In genomic region chr21:28252923-28253322, GRCh38 we compare ENCODE assay signal across 15 cellular contexts.
DNase-seq lines count a peak whose midpoint lies in the region; TF ChIP-seq lines count a peak whose summit lies in the region.
"Had no signal": no experiment of that assay in that cellular context is flagged by ENCODE, and none has a peak within 500 bp of the region (broad histone marks: within the 10 kb centered on the region; RNA-seq: fewer than 3 reads in every experiment).

No MANE protein-coding gene starts in this region.

- H3K4me1 Mint-ChIP-seq in HFFc6 (ENCODE audit: low read depth): peaks cover 67% of the 10 kb centered on the region
- no peaks in the 10 kb centered on the region for H3K4me1 Mint-ChIP-seq in activated CD4-positive, alpha-beta memory T cell treated with anti-CD3 and anti-CD28 coated beads, Interleukin-2, amount 10 ng/mL, durations not matched to agents 7 days and 5 days

- no peak overlapping the region for H3K4me3 ChIP-seq in AG10803 (ENCODE audit: low read length)
- H3K4me3 ChIP-seq in choroid plexus epithelial cell (ENCODE audit: low read depth, low read length): no peak overlapping the region
- H3K4me3 ChIP-seq in osteoblast (ENCODE audit: insufficient read depth, low read length): no peak overlapping the region
- no peak overlapping the region for H3K4me3 ChIP-seq in adrenal gland
- H3K4me3 ChIP-seq: K562 had no signal

- H4K20me1 ChIP-seq in osteoblast (ENCODE audit: insufficient read depth, low read length): no peaks in the 10 kb centered on the region

- TF ChIP-seq POLR2A in adrenal gland (IDR thresholded peaks at IDR 0.05): no peak

- H3K27ac Mint-ChIP-seq in HFFc6: peak overlapping the region; percentile 83
- H3K27ac Mint-ChIP-seq in activated CD4-positive, alpha-beta memory T cell treated with anti-CD3 and anti-CD28 coated beads, Interleukin-2, amount 10 ng/mL, durations not matched to agents 7 days and 5 days: no peak overlapping the region
- H3K27ac Mint-ChIP-seq: H9 had no signal

- DNase-seq in AG10803 (ENCODE audit: low read depth) (peak; percentile 59), HFFc6 (peak; percentile 35), choroid plexus epithelial cell (ENCODE audit: low read depth) (peak; percentile 20), osteoblast (ENCODE audit: insufficient read length, low spot score, missing footprints) (no peak), adrenal gland (no peak), NCI-H2196 (lab: John Stamatoyannopoulos, UW; ENCODE audit: unreplicated experiment) (no peak)
- no peak for DNase-seq in activated CD4-positive, alpha-beta memory T cell treated with anti-CD3 and anti-CD28 coated beads, Interleukin-2, amount 10 ng/mL, durations not matched to agents 7 days and 5 days
- DNase-seq: DMS 273 treated with DMSO at 0.1 percent for 48 hours, H9, NCI-H1436, NCI-H2029 treated with DMSO at 0.1 percent for 48 hours, NCI-H510A, NCI-H774 had no signal

- H2AFZ ChIP-seq in osteoblast (ENCODE audit: low read length): no peak overlapping the region

- H3K27me3 ChIP-seq in osteoblast (ENCODE audit: insufficient read depth, low read length): no peaks in the 10 kb centered on the region
- H3K27me3 ChIP-seq in adrenal gland: no peaks in the 10 kb centered on the region

- peaks cover 24% of the 10 kb centered on the region for H3K4me1 ChIP-seq in osteoblast (ENCODE audit: insufficient read depth, low read length)
- peaks cover 0 to 5% of the 10 kb centered on the region in 2 donors for H3K4me1 ChIP-seq in adrenal gland (replicated peaks in 1 of 2)

- H3K27me3 Mint-ChIP-seq in HFFc6 (ENCODE audit: insufficient read depth): no peaks in the 10 kb centered on the region
- no peaks in the 10 kb centered on the region for H3K27me3 Mint-ChIP-seq in activated CD4-positive, alpha-beta memory T cell treated with anti-CD3 and anti-CD28 coated beads, Interleukin-2, amount 10 ng/mL, durations not matched to agents 7 days and 5 days

- H3K27ac ChIP-seq in osteoblast (ENCODE audit: low read depth, low read length) (peak overlapping the region; percentile 52), adrenal gland (no peak overlapping the region)
- H3K27ac ChIP-seq: C4-2B had no signal

- H3K36me3 ChIP-seq in osteoblast (ENCODE audit: insufficient read depth, low read length) (no peaks in the 10 kb centered on the region), adrenal gland (replicated peaks in 1 of 2) (no peaks in the 10 kb centered on the region)

- peak overlapping the region; percentile 38 for H3K4me3 Mint-ChIP-seq in HFFc6
- H3K4me3 Mint-ChIP-seq in activated CD4-positive, alpha-beta memory T cell treated with anti-CD3 and anti-CD28 coated beads, Interleukin-2, amount 10 ng/mL, durations not matched to agents 7 days and 5 days: no peak overlapping the region
- H3K4me3 Mint-ChIP-seq: H9 had no signal

- H3K9me3 Mint-ChIP-seq in HFFc6: no peaks in the 10 kb centered on the region
- no peaks in the 10 kb centered on the region for H3K9me3 Mint-ChIP-seq in activated CD4-positive, alpha-beta memory T cell treated with anti-CD3 and anti-CD28 coated beads, Interleukin-2, amount 10 ng/mL, durations not matched to agents 7 days and 5 days
- H3K9me3 Mint-ChIP-seq: H9 had no signal

- POLR2A ChIA-PET in activated CD4-positive, alpha-beta memory T cell treated with anti-CD3 and anti-CD28 coated beads, Interleukin-2, amount 10 ng/mL, durations not matched to agents 7 days and 5 days (lab: Charles Lee): no interaction called here

- no peak for TF ChIP-seq CTCF in AG10803 (conservative IDR thresholded peaks at IDR 0.05; ENCODE audit: low read length)
- TF ChIP-seq CTCF in HFFc6 (IDR thresholded peaks at IDR 0.05): no peak
- no peak for TF ChIP-seq CTCF in choroid plexus epithelial cell (conservative IDR thresholded peaks at IDR 0.05; ENCODE audit: low read depth, low read length)
- no peak for TF ChIP-seq CTCF in osteoblast (IDR thresholded peaks at IDR 0.05; ENCODE audit: extremely low read depth, low read depth, low read length)
- TF ChIP-seq CTCF in adrenal gland (IDR thresholded peaks at IDR 0.05): no peak

- H3K79me2 ChIP-seq in osteoblast (ENCODE audit: insufficient read depth, low read length): no peaks in the 10 kb centered on the region

- peak overlapping the region; percentile 19 for H3K4me2 ChIP-seq in osteoblast (ENCODE audit: insufficient read depth, low read length)

- H3K9me3 ChIP-seq in osteoblast (ENCODE audit: low read depth, low read length): no peaks in the 10 kb centered on the region
- H3K9me3 ChIP-seq in adrenal gland (replicated peaks in 1 of 3): no peaks in the 10 kb centered on the region

- CTCF ChIA-PET in activated CD4-positive, alpha-beta memory T cell treated with anti-CD3 and anti-CD28 coated beads, Interleukin-2, amount 10 ng/mL, durations not matched to agents 7 days and 5 days (lab: Charles Lee): no interaction called here

- 74 to 82% (median 80%) methylated on average over 2 of the region's 2 CpGs for WGBS in adrenal gland, 4 donors

- H3K36me3 Mint-ChIP-seq in HFFc6 (ENCODE audit: low read depth): peaks cover 5% of the 10 kb centered on the region; the same call in 1 of the 2 replicates
- H3K36me3 Mint-ChIP-seq in activated CD4-positive, alpha-beta memory T cell treated with anti-CD3 and anti-CD28 coated beads, Interleukin-2, amount 10 ng/mL, durations not matched to agents 7 days and 5 days (ENCODE audit: low read depth): no peaks in the 10 kb centered on the region

- intact Hi-C loops in adrenal gland (cut with DNase I): no loop called here

Comparison
In these comparisons a context has a peak if more than half of its experiments do, and no peak if none do; other contexts are left out.
1. DNase-seq: peak in AG10803 (single experiment), HFFc6 (single experiment) and choroid plexus epithelial cell (single experiment); none in osteoblast (single experiment), adrenal gland (0 of 7), activated CD4-positive, alpha-beta memory T cell treated with anti-CD3 and anti-CD28 coated beads, Interleukin-2, amount 10 ng/mL, durations not matched to agents 7 days and 5 days (single experiment) and NCI-H2196 (single experiment).